ENCODE assay signal across 28 cellular contexts in genomic region chr11:70420496-70420895, GRCh38. TPM values are rescaled to one million over a fixed set of nuclear protein-coding genes. Genes with fewer than 3 reads are reported as not detected.
"Had no signal": no experiment of that assay in that cellular context is flagged by ENCODE, and none has a peak within 500 bp of the region (broad histone marks: within the 10 kb centered on the region; RNA-seq: fewer than 3 reads in every experiment).

No MANE protein-coding gene starts in this region.

- H3K9me3 ChIP-seq: ascending aorta, body of pancreas, SJCRH30 had no signal

- H3K27ac Mint-ChIP-seq: activated CD4-positive, alpha-beta T cell treated with anti-CD3 and anti-CD28 coated beads for 36 hours; activated CD4-positive, alpha-beta T cell treated with anti-CD3 and anti-CD28 coated beads, Interleukin-2, amount 10 ng/mL, durations not matched to agents 7 days and 5 days; activated CD8-positive, alpha-beta T cell treated with anti-CD3 and anti-CD28 coated beads, Interleukin-2, amount 10 ng/mL, durations not matched to agents 7 days and 5 days; activated naive CD4-positive, alpha-beta T cell treated with anti-CD3 and anti-CD28 coated beads, Interleukin-2, amount 50 U/mL, for 24 hours; activated naive CD8-positive, alpha-beta T cell treated with anti-CD3 and anti-CD28 coated beads, Interleukin-2, amount 10 ng/mL, durations not matched to agents 7 days and 5 days; activated T-cell treated with anti-CD3 and anti-CD28 coated beads, Interleukin-2, amount 50 U/mL, for 24 hours had no signal

- H3K27me3 Mint-ChIP-seq: activated CD4-positive, alpha-beta T cell treated with anti-CD3 and anti-CD28 coated beads for 36 hours; activated naive CD4-positive, alpha-beta T cell treated with anti-CD3 and anti-CD28 coated beads, Interleukin-2, amount 50 U/mL, for 24 hours had no signal

- H3K27ac ChIP-seq: ascending aorta, body of pancreas, SJCRH30, SK-N-MC had no signal

- H3K36me3 Mint-ChIP-seq: activated naive CD8-positive, alpha-beta T cell treated with anti-CD3 and anti-CD28 coated beads, Interleukin-2, amount 10 ng/mL, durations not matched to agents 7 days and 5 days had no signal

- H3K4me3 Mint-ChIP-seq: activated CD4-positive, alpha-beta T cell treated with anti-CD3 and anti-CD28 coated beads for 36 hours; activated CD4-positive, alpha-beta T cell treated with anti-CD3 and anti-CD28 coated beads, Interleukin-2, amount 10 ng/mL, durations not matched to agents 7 days and 5 days; activated CD8-positive, alpha-beta T cell treated with anti-CD3 and anti-CD28 coated beads, Interleukin-2, amount 10 ng/mL, durations not matched to agents 7 days and 5 days; activated naive CD4-positive, alpha-beta T cell treated with anti-CD3 and anti-CD28 coated beads, Interleukin-2, amount 50 U/mL, for 24 hours; activated naive CD8-positive, alpha-beta T cell treated with anti-CD3 and anti-CD28 coated beads, Interleukin-2, amount 10 ng/mL, durations not matched to agents 7 days and 5 days; activated T-cell treated with anti-CD3 and anti-CD28 coated beads, Interleukin-2, amount 50 U/mL, for 24 hours; WTC11 had no signal

- H3K4me1 ChIP-seq: ascending aorta, body of pancreas, SJCRH30 had no signal

- H3K27me3 ChIP-seq: ascending aorta, body of pancreas, SJCRH30 had no signal

- H3K4me1 Mint-ChIP-seq: activated CD4-positive, alpha-beta T cell treated with anti-CD3 and anti-CD28 coated beads, Interleukin-2, amount 10 ng/mL, durations not matched to agents 7 days and 5 days; activated naive CD4-positive, alpha-beta T cell treated with anti-CD3 and anti-CD28 coated beads, Interleukin-2, amount 50 U/mL, for 24 hours had no signal

- ATAC-seq: activated CD4-positive, alpha-beta T cell treated with anti-CD3 and anti-CD28 coated beads for 36 hours; activated CD4-positive, CD25-positive, alpha-beta regulatory T cell treated with anti-CD3 and anti-CD28 coated beads, Interleukin-2, amount 50 U/mL, for 24 hours; activated CD8-positive, alpha-beta T cell treated with anti-CD3 and anti-CD28 coated beads, Interleukin-2, amount 10 ng/mL, durations not matched to agents 7 days and 5 days; body of pancreas; Panc1; WTC11 had no signal

- DNase-seq: activated CD4-positive, alpha-beta T cell treated with anti-CD3 and anti-CD28 coated beads, Interleukin-2, amount 10 ng/mL, durations not matched to agents 7 days and 5 days; activated CD4-positive, alpha-beta T cell treated with anti-CD3 and anti-CD28 coated beads, Interleukin-2, amount 50 U/mL, for 48 hours; activated gamma-delta T cell; activated naive CD4-positive, alpha-beta T cell treated with Interleukin-2 at 50 U/mL for 16 hours; activated naive CD8-positive, alpha-beta T cell treated with anti-CD3 and anti-CD28 coated beads, Interleukin-2, amount 10 ng/mL, durations not matched to agents 7 days and 5 days; activated T-cell treated with anti-CD3 and anti-CD28 coated beads, Interleukin-2, amount 50 U/mL, for 24 hours; body of pancreas; central memory CD4-positive, alpha-beta T cell; NCI-H1048; NCI-H1105 treated with DMSO at 0.1 percent for 48 hours; NCI-H1436; NCI-H1694; NCI-H1930; NCI-H2081 treated with DMSO at 0.1 percent for 48 hours; NCI-H345; NCI-H524 treated with DMSO at 0.1 percent for 48 hours; SHP77; SJCRH30; T1000 had no signal

- H3K4me3 ChIP-seq: ascending aorta, body of pancreas, SJCRH30, SK-N-MC had no signal

- H3K9me3 Mint-ChIP-seq: activated CD4-positive, alpha-beta T cell treated with anti-CD3 and anti-CD28 coated beads, Interleukin-2, amount 10 ng/mL, durations not matched to agents 7 days and 5 days; activated naive CD4-positive, alpha-beta T cell treated with anti-CD3 and anti-CD28 coated beads, Interleukin-2, amount 50 U/mL, for 24 hours; activated naive CD8-positive, alpha-beta T cell treated with anti-CD3 and anti-CD28 coated beads, Interleukin-2, amount 10 ng/mL, durations not matched to agents 7 days and 5 days; activated T-cell treated with anti-CD3 and anti-CD28 coated beads, Interleukin-2, amount 50 U/mL, for 24 hours; activated T-helper 2 cell treated with anti-CD3 and anti-CD28 coated beads, Interferon-gamma antibody, Interleukin-2, Interleukin-4, amounts not matched to agents 10 μg/mL and 5 μg/mL and 100 μg/mL, durations not matched to agents 14 hours and 24 hours and 36 hours; WTC11 had no signal

RNA-seq across cellular contexts. Expression of gene CTTN, which starts 22.2 kb away (rescaled TPM):
- total RNA-seq: activated CD8-positive, alpha-beta T cell treated with anti-CD3 and anti-CD28 coated beads, Interleukin-2, amount 10 ng/mL, durations not matched to agents 7 days and 5 days had no signal
